Comparison of ENCODE assay signal across 8 cellular contexts in genomic region chr12:121711925-121712461, GRCh38. TPM values are rescaled to one million over a fixed set of nuclear protein-coding genes. Genes with fewer than 3 reads are reported as not detected.
DNase-seq lines count a peak whose midpoint lies in the region; ATAC-seq and TF ChIP-seq lines count a peak whose summit lies in the region.

No MANE protein-coding gene starts in this region.

- peaks cover 5% of the 10 kb centered on the region for H3K79me2 ChIP-seq in parathyroid adenoma

- H3K27me3 ChIP-seq in cardiac muscle cell (no peaks in the 10 kb centered on the region), parathyroid adenoma (ENCODE audit: control insufficient read depth, insufficient read depth, low read length) (no peaks in the 10 kb centered on the region)

- peaks cover 14% of the 10 kb centered on the region for H3K4me1 ChIP-seq in cardiac muscle cell (ENCODE audit: low read depth)
- peaks cover 14% of the 10 kb centered on the region for H3K4me1 ChIP-seq in parathyroid adenoma

- H3K36me3 Mint-ChIP-seq in activated CD4-positive, alpha-beta T cell treated with anti-CD3 and anti-CD28 coated beads, Interleukin-2, amount 10 ng/mL, durations not matched to agents 24 days and 14 days (ENCODE audit: low read depth) = peaks cover 4% of the 10 kb centered on the region

- intact Hi-C loops in activated CD4-positive, alpha-beta T cell treated with anti-CD3 and anti-CD28 coated beads, Interleukin-2, amount 10 ng/mL, durations not matched to agents 24 days and 14 days (cut with micrococcal nuclease) = loop anchor here (2.0 to 5.0 kb wide), 5 partner anchors 25 to 175 kb away; partner anchors contain the start of genes PSMD9 and RHOF

- peaks cover 25% of the 10 kb centered on the region for H3K4me1 Mint-ChIP-seq in activated CD4-positive, alpha-beta T cell treated with anti-CD3 and anti-CD28 coated beads, Interleukin-2, amount 10 ng/mL, durations not matched to agents 24 days and 14 days

- H3K27ac ChIP-seq in cardiac muscle cell (peak overlapping the region; percentile 88), parathyroid adenoma (peak overlapping the region; percentile 39)

- DNase-seq in activated CD4-positive, alpha-beta T cell treated with anti-CD3 and anti-CD28 coated beads, Interleukin-2, amount 10 ng/mL, durations not matched to agents 24 days and 14 days = no peak
- DNase-seq in activated CD4-positive, alpha-beta T cell treated with anti-CD3 and anti-CD28 coated beads for 1 hour = no peak
- DNase-seq in NCI-H2029 treated with DMSO at 0.1 percent for 48 hours (lab: John Stamatoyannopoulos, UW) (peak; percentile 22), cardiac muscle cell (ENCODE audit: low read depth in 1 of 2, low spot score in 1 of 2) (peak; percentile 24 to 60), HK-2 (ENCODE audit: unreplicated experiment) (no peak)
- peak; percentile 14 for DNase-seq in activated naive CD4-positive, alpha-beta T cell treated with anti-CD3 and anti-CD28 coated beads, Interleukin-2, amount 50 U/mL, for 16 hours

- H3K36me3 ChIP-seq in cardiac muscle cell = no peaks in the 10 kb centered on the region
- no peaks in the 10 kb centered on the region for H3K36me3 ChIP-seq in parathyroid adenoma (ENCODE audit: control insufficient read depth, insufficient read depth, low read length)

- H3K9me3 Mint-ChIP-seq in activated CD4-positive, alpha-beta T cell treated with anti-CD3 and anti-CD28 coated beads, Interleukin-2, amount 10 ng/mL, durations not matched to agents 24 days and 14 days = no peaks in the 10 kb centered on the region

- H3K27ac Mint-ChIP-seq in activated CD4-positive, alpha-beta T cell treated with anti-CD3 and anti-CD28 coated beads, Interleukin-2, amount 10 ng/mL, durations not matched to agents 24 days and 14 days = peak overlapping the region; percentile 96

- peak; percentile 32 for ATAC-seq in HG02642 (IDR thresholded peaks at IDR 0.05; ENCODE audit: poor library complexity, unreplicated experiment)

- H3K9me3 ChIP-seq in cardiac muscle cell (ENCODE audit: low read depth) = no peaks in the 10 kb centered on the region
- H3K9me3 ChIP-seq in parathyroid adenoma (ENCODE audit: control insufficient read depth, low read length) = no peaks in the 10 kb centered on the region

- TF ChIP-seq CTCF in cardiac muscle cell (IDR thresholded peaks at IDR 0.05; ENCODE audit: low read depth, low read length) = no peak
- TF ChIP-seq CTCF in parathyroid adenoma (IDR thresholded peaks at IDR 0.05) = no peak

- H3K27me3 Mint-ChIP-seq in activated CD4-positive, alpha-beta T cell treated with anti-CD3 and anti-CD28 coated beads, Interleukin-2, amount 10 ng/mL, durations not matched to agents 24 days and 14 days = no peaks in the 10 kb centered on the region

- peak overlapping the region; percentile 95 for H2AFZ ChIP-seq in parathyroid adenoma

- peak overlapping the region; percentile 64 for H3K4me2 ChIP-seq in parathyroid adenoma (ENCODE audit: low read length)

- H3K4me3 Mint-ChIP-seq in activated CD4-positive, alpha-beta T cell treated with anti-CD3 and anti-CD28 coated beads, Interleukin-2, amount 10 ng/mL, durations not matched to agents 24 days and 14 days = peak overlapping the region; percentile 90

- no peak overlapping the region for H3K9ac ChIP-seq in parathyroid adenoma

- peak overlapping the region; percentile 96 for H3K4me3 ChIP-seq in cardiac muscle cell
- H3K4me3 ChIP-seq in parathyroid adenoma (ENCODE audit: low read depth, low read length) = peak overlapping the region; percentile 95

RNA-seq across cellular contexts. Expression of gene TMEM120B, which starts 0.6 kb away (rescaled TPM):
- total RNA-seq in activated CD4-positive, alpha-beta T cell treated with anti-CD3 and anti-CD28 coated beads, Interleukin-2, amount 10 ng/mL, durations not matched to agents 24 days and 14 days = 17.1 and 18.4 TPM in 2 replicates
- total RNA-seq in cardiac muscle cell = 11.7 and 30.7 TPM in 2 replicates
- 19.7 and 23.0 TPM in 2 replicates for polyA plus RNA-seq in cardiac muscle cell

RNA-seq across cellular contexts. Expression of gene MORN3, which starts 42.5 kb away (rescaled TPM):
- 0.26 and 1.0 TPM in 2 replicates for total RNA-seq in activated CD4-positive, alpha-beta T cell treated with anti-CD3 and anti-CD28 coated beads, Interleukin-2, amount 10 ng/mL, durations not matched to agents 24 days and 14 days
- 1.1 and 2.0 TPM in 2 replicates for total RNA-seq in cardiac muscle cell
- 1.6 and 2.8 TPM in 2 replicates for polyA plus RNA-seq in cardiac muscle cell

Comparison
In these comparisons a context has a peak if more than half of its experiments do, and no peak if none do; other contexts are left out.
1. DNase-seq: peak in NCI-H2029 treated with DMSO at 0.1 percent for 48 hours (single experiment), activated naive CD4-positive, alpha-beta T cell treated with anti-CD3 and anti-CD28 coated beads, Interleukin-2, amount 50 U/mL, for 16 hours (single experiment) and cardiac muscle cell (2 of 2); none in activated CD4-positive, alpha-beta T cell treated with anti-CD3 and anti-CD28 coated beads, Interleukin-2, amount 10 ng/mL, durations not matched to agents 24 days and 14 days (single experiment), activated CD4-positive, alpha-beta T cell treated with anti-CD3 and anti-CD28 coated beads for 1 hour (single experiment) and HK-2 (single experiment).